10 cellular contexts compared by ENCODE assay signal in the genomic region with DNA sequence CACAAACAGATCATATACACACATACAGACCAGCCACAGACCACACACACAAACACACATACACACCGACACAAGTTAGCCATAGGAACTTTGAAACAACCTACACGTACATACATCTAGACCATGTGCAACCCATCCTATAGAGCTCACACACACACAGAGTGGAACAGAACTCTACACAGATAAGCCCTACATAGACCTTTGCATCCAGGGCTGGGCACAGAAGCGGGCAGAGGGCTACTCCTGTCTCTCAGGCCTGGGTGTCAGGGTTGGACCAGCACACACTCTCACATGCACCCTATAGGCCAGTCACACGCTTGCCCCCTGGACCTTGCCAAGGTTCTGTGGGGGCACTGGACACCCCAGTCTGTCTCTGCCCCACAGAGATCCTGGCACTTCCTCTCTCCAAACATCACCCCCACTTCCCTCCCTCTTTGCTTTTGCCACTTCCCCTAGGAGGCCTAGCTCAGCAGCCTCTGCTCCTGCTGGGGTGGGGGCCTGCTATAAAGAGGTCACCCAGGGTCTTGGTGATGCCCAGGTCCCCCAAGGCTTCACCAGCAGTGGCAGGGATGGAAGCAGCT. TPM values are rescaled to one million over a fixed set of nuclear protein-coding genes. Genes with fewer than 3 reads are reported as not detected.
DNase-seq lines count a peak whose midpoint lies in the region; ATAC-seq, FAIRE-seq and TF ChIP-seq lines count a peak whose summit lies in the region.
"Had no signal": no experiment of that assay in that cellular context is flagged by ENCODE, and none has a peak within 500 bp of the region (broad histone marks: within the 10 kb centered on the region; RNA-seq: fewer than 3 reads in every experiment).

No MANE protein-coding gene starts in this region.

- DNase-seq in OCI-M1 (lab: John Stamatoyannopoulos, UW) (peak; percentile 50), small intestine (peak; percentile 83), amniotic stem cell (lab: John Stamatoyannopoulos, UW) (no peak), GM13976 (ENCODE audit: low spot score) (no peak), omental fat pad (ENCODE audit: low spot score) (no peak)
- DNase-seq: glutamatergic neuron; NK-92 treated with Interleukin-12 subunit alpha and Interleukin-12 subunit beta, amount 100 ng/mL, for 24 hours had no signal

- H3K9me3 ChIP-seq in gastroesophageal sphincter (no peaks in the 10 kb centered on the region), small intestine (ENCODE audit: control insufficient read depth, low read depth) (no peaks in the 10 kb centered on the region)

- H3K4me1 ChIP-seq in gastroesophageal sphincter (peaks cover 0 to 85% (median 51%) of the 10 kb centered on the region in 3 donors), small intestine (ENCODE audit: control insufficient read depth in 2 of 2, insufficient read depth in 1 of 2, low read depth in 1 of 2, low read length in 1 of 2) (peaks cover 18 to 19% of the 10 kb centered on the region in 2 donors)

- WGBS in gastroesophageal sphincter (ENCODE audit: low coverage in 1 of 2), 2 donors = 75 to 83% methylated on average over 2 to 4 of the region's 4 CpGs
- 21 to 47% (median 28%) methylated on average over 4 of the region's 4 CpGs for WGBS in small intestine, 3 donors

- ATAC-seq in gastroesophageal sphincter = no peak
- no peak for ATAC-seq in GM21529 (IDR thresholded peaks at IDR 0.05; ENCODE audit: unreplicated experiment)
- no peak for ATAC-seq in omental fat pad (ENCODE audit: low FRiP score)

- TF ChIP-seq CTCF in GM12875 (IDR thresholded peaks at IDR 0.05; ENCODE audit: borderline replicate concordance, insufficient read depth, low read depth, low read length) (no peak), gastroesophageal sphincter (IDR thresholded peaks at IDR 0.05) (no peak), GM13976 (IDR thresholded peaks at IDR 0.05; ENCODE audit: borderline replicate concordance, control extremely low read depth, extremely low read depth, insufficient read depth, missing control alignments) (no peak), omental fat pad (IDR thresholded peaks at IDR 0.05) (no peak)

- no peak for FAIRE-seq in small intestine (lab: Jason Lieb, UNC)

- no peak for TF ChIP-seq EP300 in gastroesophageal sphincter (IDR thresholded peaks at IDR 0.05)

- H3K36me3 ChIP-seq in gastroesophageal sphincter (no peaks in the 10 kb centered on the region), small intestine (ENCODE audit: control insufficient read depth in 2 of 2, insufficient read depth in 2 of 2, low read length in 2 of 2) (no peaks in the 10 kb centered on the region)

- peak in 1 of 2 donors; percentile 1 for TF ChIP-seq POLR2A in gastroesophageal sphincter (IDR thresholded peaks at IDR 0.05)

- H3K27ac ChIP-seq in gastroesophageal sphincter = peak overlapping the region; percentile 12 to 100 (median 98)
- H3K27ac ChIP-seq in small intestine (ENCODE audit: low read depth in 1 of 2, low read length in 1 of 2) = peak overlapping the region; percentile 87 to 95

- in situ Hi-C loops in GM13976 (cut with MboI; ENCODE audit: low sequenced_read_pairs, unreplicated experiment) = no loop called here

- H3K27me3 ChIP-seq in gastroesophageal sphincter (no peaks in the 10 kb centered on the region), small intestine (ENCODE audit: control insufficient read depth in 2 of 2, insufficient read depth in 2 of 2, low read length in 2 of 2) (no peaks in the 10 kb centered on the region)

- peak overlapping the region; percentile 15 for H3K4me3 ChIP-seq in GM12875 (ENCODE audit: low read depth, low read length)
- peak overlapping the region in 1 of 2 donors; percentile 3 for H3K4me3 ChIP-seq in gastroesophageal sphincter
- no peak overlapping the region for H3K4me3 ChIP-seq in small intestine (ENCODE audit: low read depth in 1 of 2, low read length in 2 of 2)

RNA-seq across cellular contexts. Expression of gene JUNB, which starts 5.8 kb away (rescaled TPM):
- 100 to 1,000 TPM in 3 of 4 donors, 10 to 100 TPM in 1; 99.3 to 614 (median 168) TPM for total RNA-seq in gastroesophageal sphincter
- polyA plus RNA-seq in small intestine = 100 to 1,000 TPM in 1 of 3 donors, 10 to 100 TPM in 2; 44.7 to 214 (median 54.6) TPM
- total RNA-seq in omental fat pad = 1,000 to 10,000 TPM in 2 of 4 donors, 100 to 1,000 TPM in 2; 852 to 2,498 (median 1,079) TPM

RNA-seq across cellular contexts. Expression of gene HOOK2, which starts 10.2 kb away (rescaled TPM):
- 10 to 100 TPM; 13.5 to 24.1 (median 14.6) TPM for total RNA-seq in gastroesophageal sphincter
- polyA plus RNA-seq in small intestine = 100 to 1,000 TPM in 2 of 3 donors, 10 to 100 TPM in 1; 61.8 to 206 (median 134) TPM
- 10 to 100 TPM; 26.9 to 71.3 (median 56.3) TPM for total RNA-seq in omental fat pad

RNA-seq across cellular contexts. Expression of gene PRDX2, which starts 16.1 kb away (rescaled TPM):
- total RNA-seq in gastroesophageal sphincter (100 to 1,000 TPM; 178 to 303 (median 227) TPM), omental fat pad (100 to 1,000 TPM; 165 to 320 (median 219) TPM)
- 100 to 1,000 TPM; 390 to 523 (median 442) TPM for polyA plus RNA-seq in small intestine

RNA-seq across cellular contexts. Expression of gene THSD8, which starts 16.3 kb away (rescaled TPM):
- total RNA-seq in gastroesophageal sphincter = not detected
- polyA plus RNA-seq in small intestine = 1 to 10 TPM in 2 of 3 donors, not detected in 1; 3.1 to 4.0 TPM
- total RNA-seq in omental fat pad = not detected

RNA-seq across cellular contexts. Expression of gene RNASEH2A, which starts 20.9 kb away (rescaled TPM):
- total RNA-seq in gastroesophageal sphincter (1 to 10 TPM; 2.0 to 9.4 (median 3.7) TPM), omental fat pad (10 to 100 TPM in 1 of 4 donors, 1 to 10 TPM in 3; 2.8 to 10.4 (median 5.9) TPM)
- polyA plus RNA-seq in small intestine = 10 to 100 TPM in 1 of 3 donors, 1 to 10 TPM in 2; 3.1 to 22.3 (median 7.0) TPM

Comparison
In these comparisons a context has a peak if more than half of its experiments do, and no peak if none do; other contexts are left out.
1. DNase-seq: peak in OCI-M1 (single experiment) and small intestine (single experiment); none in amniotic stem cell (single experiment), GM13976 (single experiment) and omental fat pad (single experiment).